In the genomic region with DNA sequence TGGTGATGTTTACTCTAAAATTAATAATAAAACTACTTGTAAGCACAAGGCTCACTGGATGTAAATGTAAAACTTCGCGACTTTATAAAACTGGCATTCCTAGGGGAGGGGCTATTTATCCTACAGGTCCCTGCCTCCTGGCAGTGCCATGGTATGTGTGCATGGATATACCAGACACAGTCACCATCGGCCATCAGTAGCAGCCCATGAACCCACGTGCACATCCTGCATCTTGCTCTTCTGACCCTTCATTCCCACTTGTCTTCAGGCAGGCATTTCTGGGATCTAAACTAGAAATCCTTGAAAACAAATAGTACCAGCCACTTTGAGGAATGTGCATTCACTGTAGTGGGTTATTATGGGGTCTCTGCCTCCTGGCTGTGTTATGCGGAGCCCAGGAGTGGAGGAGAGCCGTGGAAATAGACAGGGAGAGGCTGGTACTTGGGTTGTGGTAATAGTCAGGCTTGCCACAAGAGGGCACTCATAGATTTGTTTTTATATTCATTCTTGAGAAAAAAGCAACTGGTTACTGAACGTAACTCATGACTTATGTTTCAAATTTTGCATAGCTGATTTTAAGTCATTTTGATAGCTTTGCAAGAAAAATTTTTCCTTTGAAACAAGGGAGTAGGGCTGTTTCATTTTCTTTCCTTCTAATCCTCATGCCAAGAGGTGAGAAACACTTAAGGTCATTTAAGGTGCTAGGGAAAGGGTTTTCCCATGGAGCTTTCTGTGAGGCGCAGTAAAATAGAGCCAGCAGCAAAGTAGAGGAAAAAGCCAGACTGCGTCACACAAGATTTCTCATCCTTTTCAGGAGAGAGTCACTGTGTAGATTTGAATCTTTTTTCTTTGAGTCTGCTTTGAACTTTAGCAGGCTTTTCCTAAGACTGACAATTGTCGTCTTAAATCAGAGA, we compare ENCODE assay signal across 7 cellular contexts. TPM values are rescaled to one million over a fixed set of nuclear protein-coding genes. Genes with fewer than 3 reads are reported as not detected.
DNase-seq lines count a peak whose midpoint lies in the region; ATAC-seq, FAIRE-seq and TF ChIP-seq lines count a peak whose summit lies in the region.

No MANE protein-coding gene starts in this region.

- peak; percentile 96 for FAIRE-seq in islet of Langerhans (lab: Jason Lieb, UNC)

- H3K9me3 ChIP-seq in breast epithelium, result no peaks in the 10 kb centered on the region

- H3K27me3 ChIP-seq in GM06990 (replicated peaks; ENCODE audit: control insufficient read depth, insufficient read depth, low read length) (no peaks in the 10 kb centered on the region), breast epithelium (no peaks in the 10 kb centered on the region)

- ATAC-seq in GM18873 (IDR thresholded peaks at IDR 0.05; ENCODE audit: low FRiP score, unreplicated experiment), result no peak

- H3K4me3 ChIP-seq in GM06990 (replicated peaks; ENCODE audit: low read depth, low read length) (no peak overlapping the region), breast epithelium (no peak overlapping the region)

- DNase-seq in GM06990 (ENCODE audit: extremely low read depth, insufficient read length) (peak; percentile 19), MV-4-11 (lab: John Stamatoyannopoulos, UW) (peak; percentile 66), SKM-1 treated with dmso at 0.1 percent for 144 hours (lab: John Stamatoyannopoulos, UW; ENCODE audit: unreplicated experiment) (peak; percentile 1), breast epithelium (ENCODE audit: low spot score in 2 of 2) (peak in 1 of 2 donors; percentile 45)
- peak; percentile 62 for DNase-seq in stimulated activated CD4-positive, alpha-beta T cell treated with anti-CD3 and anti-CD28 coated beads, Interleukin-15, amount 100 ng/mL, for 24 hours

- no peaks in the 10 kb centered on the region for H3K4me1 ChIP-seq in breast epithelium

- TF ChIP-seq CTCF in GM06990 (IDR thresholded peaks at IDR 0.05; ENCODE audit: insufficient read depth, low read length, poor library complexity, severe bottlenecking) (peak; percentile 60), breast epithelium (IDR thresholded peaks at IDR 0.05) (peak; percentile 79 to 84 (median 81))

- intact Hi-C loops in breast epithelium (cut with DNase I; ENCODE audit: low total_unique reads), result loop anchor here (10.0 kb wide), 1 partner anchor 222 kb away; no protein-coding TSS in a partner anchor

- H3K27ac ChIP-seq in breast epithelium, result peak overlapping the region; percentile 17 to 38

- H3K36me3 ChIP-seq in GM06990 (ENCODE audit: control insufficient read depth, insufficient read depth, low read length) (peaks cover 5% of the 10 kb centered on the region; the same call in 1 of the 2 replicates), breast epithelium (no peaks in the 10 kb centered on the region)

- no peak for TF ChIP-seq POLR2A in breast epithelium (IDR thresholded peaks at IDR 0.05)

RNA-seq across cellular contexts. Expression of a gene that starts 17.4 kb away (rescaled TPM):
- total RNA-seq in breast epithelium, result 10 to 100 TPM in 1 of 3 donors, 1 to 10 TPM in 2; 6.3 to 20.6 (median 8.8) TPM

RNA-seq across cellular contexts. Expression of a gene that starts 51.3 kb away (rescaled TPM):
- total RNA-seq in breast epithelium, result 10 to 100 TPM; 17.1 to 32.5 (median 23.3) TPM
